In the genomic region with DNA sequence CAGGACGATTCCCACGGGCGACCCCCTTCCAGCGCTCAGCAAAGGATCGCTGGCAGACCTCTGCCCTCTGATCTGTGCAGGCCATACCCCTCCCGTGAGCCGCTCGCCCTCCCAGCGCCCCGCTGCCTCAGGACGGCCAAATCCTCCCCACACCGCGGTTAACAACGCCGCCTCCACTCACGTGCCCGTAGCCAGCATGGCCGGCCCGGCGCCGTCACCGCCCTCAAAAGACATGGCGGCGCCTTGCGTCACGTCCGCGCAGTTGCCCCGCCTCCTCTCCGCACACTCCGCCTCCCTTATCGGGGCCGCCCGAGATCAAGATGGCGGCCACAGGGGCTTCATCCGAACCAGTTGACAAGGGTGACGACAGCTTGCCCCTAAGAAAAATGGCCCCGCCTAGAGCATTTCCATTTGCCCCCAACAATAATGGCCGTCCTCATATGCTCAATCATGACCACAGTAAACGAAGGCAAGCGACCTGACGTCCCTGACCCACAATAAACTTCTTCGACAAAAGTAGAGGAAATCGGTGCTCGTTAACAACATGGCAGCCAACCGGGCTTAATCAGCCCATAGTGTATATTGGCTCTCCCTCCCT, we compare ENCODE assay signal across 1 cellular context.
A peak's percentile ranks its signal among the peaks of the same experiment; 100 is the strongest.
TF ChIP-seq lines count a peak whose summit lies in the region.

No MANE protein-coding gene starts in this region.

TF ChIP-seq in K562, 482 proteins besides CTCF, POLR2A, EP300 and RAD21 (continued from another document and continues in another):
- TF ChIP-seq FIP1L1 (IDR thresholded peaks at IDR 0.05; ENCODE audit: low read depth, low read length, poor library complexity, severe bottlenecking) (peak; percentile 13), HDAC2 (IDR thresholded peaks at IDR 0.05) (0 out of 2 replicates have a peak, but pooled peaks have one; percentile 17), NFATC3 (IDR thresholded peaks at IDR 0.05) (peak; percentile 63; the same call in 1 of the 2 replicates), MBD2 (IDR thresholded peaks at IDR 0.05; ENCODE audit: borderline replicate concordance, low read depth) (peak; percentile 86), ZNF239 (CRISPR knock-in tag; IDR thresholded peaks at IDR 0.05) (peak; percentile 15; the same call in 1 of the 2 replicates), PHF8 (IDR thresholded peaks at IDR 0.05; ENCODE audit: borderline replicate concordance, low read length) (peak; percentile 52; the same call in 1 of the 2 replicates), ZNF77 (CRISPR knock-in tag; IDR thresholded peaks at IDR 0.05) (no peak), L3MBTL2 (IDR thresholded peaks at IDR 0.05) (peak; percentile 6), RUNX1 (IDR thresholded peaks at IDR 0.05; ENCODE audit: low read depth) (peak; percentile 72; the same call in 1 of the 2 replicates), MAZ (CRISPR knock-in tag; conservative IDR thresholded peaks at IDR 0.05 in 1 of 2, IDR thresholded peaks at IDR 0.05 in 1 of 2) (peak; percentile 41 to 54), POLR2H (tag; IDR thresholded peaks at IDR 0.05; ENCODE audit: low read depth) (no peak; the same call in 1 of the 2 replicates), HDAC8 (tag; IDR thresholded peaks at IDR 0.05) (0 out of 2 replicates have a peak, but pooled peaks have one; percentile 17), TBP (optimal IDR thresholded peaks at IDR 0.05; ENCODE audit: low read depth, low read length) (peak; percentile 66), BCL6 (CRISPR knock-in tag; IDR thresholded peaks at IDR 0.05) (0 out of 2 replicates have a peak, but pooled peaks have one; percentile 26), TBL1XR1 (IDR thresholded peaks at IDR 0.05; ENCODE audit: low read length in 2 of 2) (0 out of 4 replicates have a peak, but pooled peaks of 1 of the 2 experiments have one; percentile 42), GTF2A2 (tag; IDR thresholded peaks at IDR 0.05) (no peak), RB1 (IDR thresholded peaks at IDR 0.05; ENCODE audit: low read depth) (peak; percentile 69), ETV1 (tag; conservative IDR thresholded peaks at IDR 0.05; ENCODE audit: low read depth) (peak; percentile 43; the same call in 1 of the 2 replicates), THRAP3 (IDR thresholded peaks at IDR 0.05; ENCODE audit: borderline replicate concordance) (no peak), SIN3A (IDR thresholded peaks at IDR 0.05; ENCODE audit: borderline replicate concordance in 2 of 2, control insufficient read depth in 1 of 2, low read depth in 2 of 2, low read length in 2 of 2) (peak; percentile 42 to 75; a peak in 3 of 4 replicates), GATAD2A (IDR thresholded peaks at IDR 0.05) (peak; percentile 60; the same call in 1 of the 2 replicates), HDAC1 (IDR thresholded peaks at IDR 0.05) (peak in 1 of 2 experiments; percentile 75; a peak in 2 of 4 replicates), SNIP1 (IDR thresholded peaks at IDR 0.05; ENCODE audit: low read depth) (no peak), NR1H2 (CRISPR knock-in tag; IDR thresholded peaks at IDR 0.05) (no peak), CEBPG (CRISPR knock-in tag; IDR thresholded peaks at IDR 0.05) (peak; percentile 93), CEBPG (tag; conservative IDR thresholded peaks at IDR 0.05 in 1 of 2, IDR thresholded peaks at IDR 0.05 in 1 of 2) (peak; percentile 80 to 91), DPF2 (IDR thresholded peaks at IDR 0.05) (0 out of 2 replicates have a peak, but pooled peaks have one; percentile 48), ETS2 (tag; IDR thresholded peaks at IDR 0.05; ENCODE audit: borderline replicate concordance, poor library complexity, severe bottlenecking) (no peak), MXI1 (IDR thresholded peaks at IDR 0.05; ENCODE audit: low read depth, low read length) (peak; percentile 78; the same call in 1 of the 2 replicates), TAF1 (IDR thresholded peaks at IDR 0.05; ENCODE audit: control insufficient read depth, extremely low read depth, insufficient read depth, low read length, severe bottlenecking) (peak; percentile 77), TCFL5 (CRISPR knock-in tag; conservative IDR thresholded peaks at IDR 0.05) (0 out of 2 replicates have a peak, but pooled peaks have one; percentile 39), MEIS2 (IDR thresholded peaks at IDR 0.05; ENCODE audit: partially characterized antibody) (peak; percentile 95), NR2C2 (CRISPR knock-in tag; IDR thresholded peaks at IDR 0.05) (peak; percentile 82; the same call in 1 of the 2 replicates), NR2C2 (tag; IDR thresholded peaks at IDR 0.05) (no peak), ZNF274 (IDR thresholded peaks at IDR 0.05; ENCODE audit: borderline replicate concordance, low read depth, low read length) (no peak)
- TF ChIP-seq, protein P1, sequence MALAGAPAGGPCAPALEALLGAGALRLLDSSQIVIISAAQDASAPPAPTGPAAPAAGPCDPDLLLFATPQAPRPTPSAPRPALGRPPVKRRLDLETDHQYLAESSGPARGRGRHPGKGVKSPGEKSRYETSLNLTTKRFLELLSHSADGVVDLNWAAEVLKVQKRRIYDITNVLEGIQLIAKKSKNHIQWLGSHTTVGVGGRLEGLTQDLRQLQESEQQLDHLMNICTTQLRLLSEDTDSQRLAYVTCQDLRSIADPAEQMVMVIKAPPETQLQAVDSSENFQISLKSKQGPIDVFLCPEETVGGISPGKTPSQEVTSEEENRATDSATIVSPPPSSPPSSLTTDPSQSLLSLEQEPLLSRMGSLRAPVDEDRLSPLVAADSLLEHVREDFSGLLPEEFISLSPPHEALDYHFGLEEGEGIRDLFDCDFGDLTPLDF (CRISPR knock-in tag; IDR thresholded peaks at IDR 0.05) = 0 out of 2 replicates have a peak, but pooled peaks have one; percentile 72
- TF ChIP-seq, protein P2, sequence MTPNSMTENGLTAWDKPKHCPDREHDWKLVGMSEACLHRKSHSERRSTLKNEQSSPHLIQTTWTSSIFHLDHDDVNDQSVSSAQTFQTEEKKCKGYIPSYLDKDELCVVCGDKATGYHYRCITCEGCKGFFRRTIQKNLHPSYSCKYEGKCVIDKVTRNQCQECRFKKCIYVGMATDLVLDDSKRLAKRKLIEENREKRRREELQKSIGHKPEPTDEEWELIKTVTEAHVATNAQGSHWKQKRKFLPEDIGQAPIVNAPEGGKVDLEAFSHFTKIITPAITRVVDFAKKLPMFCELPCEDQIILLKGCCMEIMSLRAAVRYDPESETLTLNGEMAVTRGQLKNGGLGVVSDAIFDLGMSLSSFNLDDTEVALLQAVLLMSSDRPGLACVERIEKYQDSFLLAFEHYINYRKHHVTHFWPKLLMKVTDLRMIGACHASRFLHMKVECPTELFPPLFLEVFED (CRISPR knock-in tag; conservative IDR thresholded peaks at IDR 0.05) = peak; percentile 80; the same call in 1 of the 2 replicates
- TF ChIP-seq, protein P3, sequence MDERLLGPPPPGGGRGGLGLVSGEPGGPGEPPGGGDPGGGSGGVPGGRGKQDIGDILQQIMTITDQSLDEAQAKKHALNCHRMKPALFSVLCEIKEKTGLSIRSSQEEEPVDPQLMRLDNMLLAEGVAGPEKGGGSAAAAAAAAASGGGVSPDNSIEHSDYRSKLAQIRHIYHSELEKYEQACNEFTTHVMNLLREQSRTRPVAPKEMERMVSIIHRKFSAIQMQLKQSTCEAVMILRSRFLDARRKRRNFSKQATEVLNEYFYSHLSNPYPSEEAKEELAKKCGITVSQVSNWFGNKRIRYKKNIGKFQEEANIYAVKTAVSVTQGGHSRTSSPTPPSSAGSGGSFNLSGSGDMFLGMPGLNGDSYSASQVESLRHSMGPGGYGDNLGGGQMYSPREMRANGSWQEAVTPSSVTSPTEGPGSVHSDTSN (CRISPR knock-in tag; IDR thresholded peaks at IDR 0.05; ENCODE audit: low read depth) = no peak
- TF ChIP-seq, protein P3 (tag; conservative IDR thresholded peaks at IDR 0.05; ENCODE audit: low read depth) = peak; percentile 80
- TF ChIP-seq, protein P4, sequence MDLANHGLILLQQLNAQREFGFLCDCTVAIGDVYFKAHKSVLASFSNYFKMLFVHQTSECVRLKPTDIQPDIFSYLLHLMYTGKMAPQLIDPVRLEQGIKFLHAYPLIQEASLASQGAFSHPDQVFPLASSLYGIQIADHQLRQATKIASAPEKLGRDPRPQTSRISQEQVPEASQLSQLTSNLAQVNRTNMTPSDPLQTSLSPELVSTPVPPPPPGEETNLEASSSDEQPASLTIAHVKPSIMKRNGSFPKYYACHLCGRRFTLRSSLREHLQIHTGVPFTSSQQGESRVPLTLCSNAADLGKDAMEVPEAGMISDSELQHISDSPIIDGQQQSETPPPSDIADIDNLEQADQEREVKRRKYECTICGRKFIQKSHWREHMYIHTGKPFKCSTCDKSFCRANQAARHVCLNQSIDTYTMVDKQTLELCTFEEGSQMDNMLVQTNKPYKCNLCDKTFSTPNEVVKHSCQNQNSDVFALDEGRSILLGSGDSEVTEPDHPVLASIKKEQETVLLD (IDR thresholded peaks at IDR 0.05) = no peak
- TF ChIP-seq, protein P5, sequence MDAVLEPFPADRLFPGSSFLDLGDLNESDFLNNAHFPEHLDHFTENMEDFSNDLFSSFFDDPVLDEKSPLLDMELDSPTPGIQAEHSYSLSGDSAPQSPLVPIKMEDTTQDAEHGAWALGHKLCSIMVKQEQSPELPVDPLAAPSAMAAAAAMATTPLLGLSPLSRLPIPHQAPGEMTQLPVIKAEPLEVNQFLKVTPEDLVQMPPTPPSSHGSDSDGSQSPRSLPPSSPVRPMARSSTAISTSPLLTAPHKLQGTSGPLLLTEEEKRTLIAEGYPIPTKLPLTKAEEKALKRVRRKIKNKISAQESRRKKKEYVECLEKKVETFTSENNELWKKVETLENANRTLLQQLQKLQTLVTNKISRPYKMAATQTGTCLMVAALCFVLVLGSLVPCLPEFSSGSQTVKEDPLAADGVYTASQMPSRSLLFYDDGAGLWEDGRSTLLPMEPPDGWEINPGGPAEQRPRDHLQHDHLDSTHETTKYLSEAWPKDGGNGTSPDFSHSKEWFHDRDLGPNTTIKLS (IDR thresholded peaks at IDR 0.05; ENCODE audit: borderline replicate concordance, low read depth) = peak; percentile 16; the same call in 1 of the 2 replicates
- TF ChIP-seq, protein P6, sequence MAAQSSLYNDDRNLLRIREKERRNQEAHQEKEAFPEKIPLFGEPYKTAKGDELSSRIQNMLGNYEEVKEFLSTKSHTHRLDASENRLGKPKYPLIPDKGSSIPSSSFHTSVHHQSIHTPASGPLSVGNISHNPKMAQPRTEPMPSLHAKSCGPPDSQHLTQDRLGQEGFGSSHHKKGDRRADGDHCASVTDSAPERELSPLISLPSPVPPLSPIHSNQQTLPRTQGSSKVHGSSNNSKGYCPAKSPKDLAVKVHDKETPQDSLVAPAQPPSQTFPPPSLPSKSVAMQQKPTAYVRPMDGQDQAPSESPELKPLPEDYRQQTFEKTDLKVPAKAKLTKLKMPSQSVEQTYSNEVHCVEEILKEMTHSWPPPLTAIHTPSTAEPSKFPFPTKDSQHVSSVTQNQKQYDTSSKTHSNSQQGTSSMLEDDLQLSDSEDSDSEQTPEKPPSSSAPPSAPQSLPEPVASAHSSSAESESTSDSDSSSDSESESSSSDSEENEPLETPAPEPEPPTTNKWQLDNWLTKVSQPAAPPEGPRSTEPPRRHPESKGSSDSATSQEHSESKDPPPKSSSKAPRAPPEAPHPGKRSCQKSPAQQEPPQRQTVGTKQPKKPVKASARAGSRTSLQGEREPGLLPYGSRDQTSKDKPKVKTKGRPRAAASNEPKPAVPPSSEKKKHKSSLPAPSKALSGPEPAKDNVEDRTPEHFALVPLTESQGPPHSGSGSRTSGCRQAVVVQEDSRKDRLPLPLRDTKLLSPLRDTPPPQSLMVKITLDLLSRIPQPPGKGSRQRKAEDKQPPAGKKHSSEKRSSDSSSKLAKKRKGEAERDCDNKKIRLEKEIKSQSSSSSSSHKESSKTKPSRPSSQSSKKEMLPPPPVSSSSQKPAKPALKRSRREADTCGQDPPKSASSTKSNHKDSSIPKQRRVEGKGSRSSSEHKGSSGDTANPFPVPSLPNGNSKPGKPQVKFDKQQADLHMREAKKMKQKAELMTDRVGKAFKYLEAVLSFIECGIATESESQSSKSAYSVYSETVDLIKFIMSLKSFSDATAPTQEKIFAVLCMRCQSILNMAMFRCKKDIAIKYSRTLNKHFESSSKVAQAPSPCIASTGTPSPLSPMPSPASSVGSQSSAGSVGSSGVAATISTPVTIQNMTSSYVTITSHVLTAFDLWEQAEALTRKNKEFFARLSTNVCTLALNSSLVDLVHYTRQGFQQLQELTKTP (IDR thresholded peaks at IDR 0.05; ENCODE audit: low read depth in 1 of 2, partially characterized antibody in 2 of 2) = peak; percentile 32 to 57
- TF ChIP-seq, protein P7, sequence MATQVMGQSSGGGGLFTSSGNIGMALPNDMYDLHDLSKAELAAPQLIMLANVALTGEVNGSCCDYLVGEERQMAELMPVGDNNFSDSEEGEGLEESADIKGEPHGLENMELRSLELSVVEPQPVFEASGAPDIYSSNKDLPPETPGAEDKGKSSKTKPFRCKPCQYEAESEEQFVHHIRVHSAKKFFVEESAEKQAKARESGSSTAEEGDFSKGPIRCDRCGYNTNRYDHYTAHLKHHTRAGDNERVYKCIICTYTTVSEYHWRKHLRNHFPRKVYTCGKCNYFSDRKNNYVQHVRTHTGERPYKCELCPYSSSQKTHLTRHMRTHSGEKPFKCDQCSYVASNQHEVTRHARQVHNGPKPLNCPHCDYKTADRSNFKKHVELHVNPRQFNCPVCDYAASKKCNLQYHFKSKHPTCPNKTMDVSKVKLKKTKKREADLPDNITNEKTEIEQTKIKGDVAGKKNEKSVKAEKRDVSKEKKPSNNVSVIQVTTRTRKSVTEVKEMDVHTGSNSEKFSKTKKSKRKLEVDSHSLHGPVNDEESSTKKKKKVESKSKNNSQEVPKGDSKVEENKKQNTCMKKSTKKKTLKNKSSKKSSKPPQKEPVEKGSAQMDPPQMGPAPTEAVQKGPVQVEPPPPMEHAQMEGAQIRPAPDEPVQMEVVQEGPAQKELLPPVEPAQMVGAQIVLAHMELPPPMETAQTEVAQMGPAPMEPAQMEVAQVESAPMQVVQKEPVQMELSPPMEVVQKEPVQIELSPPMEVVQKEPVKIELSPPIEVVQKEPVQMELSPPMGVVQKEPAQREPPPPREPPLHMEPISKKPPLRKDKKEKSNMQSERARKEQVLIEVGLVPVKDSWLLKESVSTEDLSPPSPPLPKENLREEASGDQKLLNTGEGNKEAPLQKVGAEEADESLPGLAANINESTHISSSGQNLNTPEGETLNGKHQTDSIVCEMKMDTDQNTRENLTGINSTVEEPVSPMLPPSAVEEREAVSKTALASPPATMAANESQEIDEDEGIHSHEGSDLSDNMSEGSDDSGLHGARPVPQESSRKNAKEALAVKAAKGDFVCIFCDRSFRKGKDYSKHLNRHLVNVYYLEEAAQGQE (CRISPR knock-in tag; IDR thresholded peaks at IDR 0.05; ENCODE audit: low read depth) = 0 out of 2 replicates have a peak, but pooled peaks have one; percentile 15
- TF ChIP-seq, protein P8, sequence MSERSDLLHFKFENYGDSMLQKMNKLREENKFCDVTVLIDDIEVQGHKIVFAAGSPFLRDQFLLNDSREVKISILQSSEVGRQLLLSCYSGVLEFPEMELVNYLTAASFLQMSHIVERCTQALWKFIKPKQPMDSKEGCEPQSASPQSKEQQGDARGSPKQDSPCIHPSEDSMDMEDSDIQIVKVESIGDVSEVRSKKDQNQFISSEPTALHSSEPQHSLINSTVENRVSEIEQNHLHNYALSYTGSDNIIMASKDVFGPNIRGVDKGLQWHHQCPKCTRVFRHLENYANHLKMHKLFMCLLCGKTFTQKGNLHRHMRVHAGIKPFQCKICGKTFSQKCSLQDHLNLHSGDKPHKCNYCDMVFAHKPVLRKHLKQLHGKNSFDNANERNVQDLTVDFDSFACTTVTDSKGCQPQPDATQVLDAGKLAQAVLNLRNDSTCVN (CRISPR knock-in tag; IDR thresholded peaks at IDR 0.05) = 0 out of 2 replicates have a peak, but pooled peaks have one; percentile 42
